ENCODE assay signal across 17 cellular contexts in genomic region chr14:101441710-101442109, GRCh38.
"Had no signal": no experiment of that assay in that cellular context is flagged by ENCODE, and none has a peak within 500 bp of the region (broad histone marks: within the 10 kb centered on the region; RNA-seq: fewer than 3 reads in every experiment).

No MANE protein-coding gene starts in this region.

- ATAC-seq: gastroesophageal sphincter; left lobe of liver; mucosa of descending colon; psoas muscle; stimulated activated memory B cell treated with anti-CD40 and anti-IgM and Interleukin-4, amounts not matched to agents 10 μg/mL and 1 μg/mL and 100 μg/mL, for 72 hours had no signal

- H3K27me3 ChIP-seq: right lobe of liver, upper lobe of left lung, uterus had no signal

- H3K36me3 ChIP-seq: esophagus squamous epithelium, gastroesophageal sphincter, right lobe of liver, upper lobe of left lung, uterus had no signal

- H3K4me3 ChIP-seq: esophagus squamous epithelium, gastroesophageal sphincter, mucosa of descending colon, psoas muscle, right lobe of liver, upper lobe of left lung, uterus had no signal

- H3K27ac ChIP-seq: esophagus squamous epithelium, gastroesophageal sphincter, parathyroid adenoma, psoas muscle, right lobe of liver, upper lobe of left lung, uterus had no signal

- H3K27ac Mint-ChIP-seq: stimulated activated memory B cell treated with anti-CD40 and anti-IgM and Interleukin-4, amounts not matched to agents 10 μg/mL and 1 μg/mL and 100 μg/mL, for 72 hours had no signal

- H3K9ac ChIP-seq: parathyroid adenoma had no signal

- H3K36me3 Mint-ChIP-seq: naive thymus-derived CD8-positive, alpha-beta T cell; stimulated activated memory B cell treated with anti-CD40 and anti-IgM and Interleukin-4, amounts not matched to agents 10 μg/mL and 1 μg/mL and 100 μg/mL, for 72 hours had no signal

- DNase-seq: dermis blood vessel endothelial cell, esophagus squamous epithelium, foreskin fibroblast, glutamatergic neuron, islet precursor cell, mucosa of descending colon, occipital lobe, psoas muscle, retina, right lobe of liver, uterus had no signal

- H3K4me3 Mint-ChIP-seq: stimulated activated memory B cell treated with anti-CD40 and anti-IgM and Interleukin-4, amounts not matched to agents 10 μg/mL and 1 μg/mL and 100 μg/mL, for 72 hours had no signal

- H3K9me3 Mint-ChIP-seq: naive thymus-derived CD8-positive, alpha-beta T cell had no signal

- H3K4me1 Mint-ChIP-seq: stimulated activated memory B cell treated with anti-CD40 and anti-IgM and Interleukin-4, amounts not matched to agents 10 μg/mL and 1 μg/mL and 100 μg/mL, for 72 hours had no signal

- H3K9me3 ChIP-seq: esophagus squamous epithelium, gastroesophageal sphincter, mucosa of descending colon, psoas muscle, right lobe of liver, upper lobe of left lung, uterus had no signal

- H3K4me1 ChIP-seq: esophagus squamous epithelium, gastroesophageal sphincter, parathyroid adenoma, psoas muscle, right lobe of liver, upper lobe of left lung, uterus had no signal

- H2AFZ ChIP-seq: parathyroid adenoma had no signal
